Comparison of ENCODE assay signal across 11 cellular contexts in genomic region chr3:44468572-44469520, GRCh38. TPM values are rescaled to one million over a fixed set of nuclear protein-coding genes. Genes with fewer than 3 reads are reported as not detected.
A peak's percentile ranks its signal among the peaks of the same experiment; 100 is the strongest.
DNase-seq lines count a peak whose midpoint lies in the region; ATAC-seq, FAIRE-seq and TF ChIP-seq lines count a peak whose summit lies in the region.
"Had no signal": no experiment of that assay in that cellular context is flagged by ENCODE, and none has a peak within 500 bp of the region (broad histone marks: within the 10 kb centered on the region; RNA-seq: fewer than 3 reads in every experiment).

No MANE protein-coding gene starts in this region.

- peak overlapping the region; percentile 49 for H3K27ac ChIP-seq in epithelial cell of prostate
- H3K27ac ChIP-seq: colonic mucosa had no signal

- H3K36me3 Mint-ChIP-seq in progenitor cell of endocrine pancreas (ENCODE audit: insufficient read depth), result peaks cover 19% of the 10 kb centered on the region
- peaks cover 0 to 60% (median 12%) of the 10 kb centered on the region in 3 donors for H3K36me3 Mint-ChIP-seq in naive thymus-derived CD8-positive, alpha-beta T cell

- H3K27me3 Mint-ChIP-seq in progenitor cell of endocrine pancreas, result no peaks in the 10 kb centered on the region
- no peaks in the 10 kb centered on the region for H3K27me3 Mint-ChIP-seq in naive thymus-derived CD8-positive, alpha-beta T cell
- H3K27me3 Mint-ChIP-seq: memory B cell had no signal

- peak overlapping the region; percentile 97 for H3K27ac Mint-ChIP-seq in progenitor cell of endocrine pancreas
- peak overlapping the region in 4 of 10 donors; percentile 6 to 88 (median 42) for H3K27ac Mint-ChIP-seq in naive thymus-derived CD8-positive, alpha-beta T cell
- H3K27ac Mint-ChIP-seq: memory B cell had no signal

- ATAC-seq in left lobe of liver (no peak), GM18867 (IDR thresholded peaks at IDR 0.05; ENCODE audit: unreplicated experiment) (no peak), GM18498 (IDR thresholded peaks at IDR 0.05; ENCODE audit: unreplicated experiment) (no peak)
- ATAC-seq in naive thymus-derived CD8-positive, alpha-beta T cell, result no peak

- POLR2A ChIA-PET in naive thymus-derived CD8-positive, alpha-beta T cell (lab: Charles Lee), result no interaction called here

- no peak for TF ChIP-seq CTCF in progenitor cell of endocrine pancreas (IDR thresholded peaks at IDR 0.05; ENCODE audit: unreplicated experiment)

- H3K4me3 Mint-ChIP-seq in progenitor cell of endocrine pancreas (ENCODE audit: low read depth), result peak overlapping the region; percentile 4
- H3K4me3 Mint-ChIP-seq in naive thymus-derived CD8-positive, alpha-beta T cell, result no peak overlapping the region
- H3K4me3 Mint-ChIP-seq: memory B cell had no signal

- no peak for FAIRE-seq in RCC 7860 (lab: Jason Lieb, UNC)

- peaks cover 51% of the 10 kb centered on the region for H3K4me1 Mint-ChIP-seq in progenitor cell of endocrine pancreas (ENCODE audit: low read depth)
- H3K4me1 Mint-ChIP-seq in naive thymus-derived CD8-positive, alpha-beta T cell, result peaks cover 18 to 37% (median 29%) of the 10 kb centered on the region in 4 donors

- no peaks in the 10 kb centered on the region; the same call in 1 of the 2 replicates for H3K36me3 ChIP-seq in H7 (replicated peaks; ENCODE audit: control insufficient read depth, insufficient read depth, low read length)
- H3K36me3 ChIP-seq: colonic mucosa had no signal

- H3K9me3 Mint-ChIP-seq in progenitor cell of endocrine pancreas (ENCODE audit: low read depth), result no peaks in the 10 kb centered on the region
- no peaks in the 10 kb centered on the region for H3K9me3 Mint-ChIP-seq in naive thymus-derived CD8-positive, alpha-beta T cell
- H3K9me3 Mint-ChIP-seq: memory B cell had no signal

- H3K4me3 ChIP-seq in H7 (ENCODE audit: insufficient read depth, low read depth, low read length), result no peak overlapping the region
- H3K4me3 ChIP-seq: colonic mucosa had no signal

- peak; percentile 43 for DNase-seq in H7
- DNase-seq in RCC 7860 (ENCODE audit: low spot score), result peak; percentile 41
- peak; percentile 45 for DNase-seq in epithelial cell of prostate (ENCODE audit: low read depth, low spot score)
- no peak for DNase-seq in progenitor cell of endocrine pancreas (ENCODE audit: low spot score, unreplicated experiment)
- no peak for DNase-seq in left lobe of liver (ENCODE audit: low spot score)
- DNase-seq in naive thymus-derived CD8-positive, alpha-beta T cell, result no peak
- DNase-seq: colonic mucosa, GF-D8 had no signal

- H3K27me3 ChIP-seq in H7 (ENCODE audit: control insufficient read depth, insufficient read depth, low read length), result no peaks in the 10 kb centered on the region
- H3K27me3 ChIP-seq: colonic mucosa had no signal

RNA-seq across cellular contexts. Expression of gene ZNF445, which starts 8.6 kb away (rescaled TPM):
- 7.1 and 9.9 TPM in 2 replicates for total RNA-seq in H7 (2014; rRNA removed; shearing (Covaris generic))
- 62.5 and 64.0 TPM in 2 replicates for total RNA-seq in progenitor cell of endocrine pancreas
- 10.6 TPM for total RNA-seq in left lobe of liver
- total RNA-seq in naive thymus-derived CD8-positive, alpha-beta T cell, result 10 to 100 TPM; 31.1 to 32.2 TPM
- polyA plus RNA-seq in naive thymus-derived CD8-positive, alpha-beta T cell, result 1 to 10 TPM; 2.8 to 3.3 (median 3.0) TPM

Comparison
In these comparisons a context has a peak if more than half of its experiments do, and no peak if none do; other contexts are left out.
1. DNase-seq: peak in H7 (single experiment), RCC 7860 (single experiment) and epithelial cell of prostate (single experiment); none in progenitor cell of endocrine pancreas (single experiment), left lobe of liver (single experiment) and naive thymus-derived CD8-positive, alpha-beta T cell (0 of 10).